1 cellular context compared by ENCODE assay signal in the genomic region with DNA sequence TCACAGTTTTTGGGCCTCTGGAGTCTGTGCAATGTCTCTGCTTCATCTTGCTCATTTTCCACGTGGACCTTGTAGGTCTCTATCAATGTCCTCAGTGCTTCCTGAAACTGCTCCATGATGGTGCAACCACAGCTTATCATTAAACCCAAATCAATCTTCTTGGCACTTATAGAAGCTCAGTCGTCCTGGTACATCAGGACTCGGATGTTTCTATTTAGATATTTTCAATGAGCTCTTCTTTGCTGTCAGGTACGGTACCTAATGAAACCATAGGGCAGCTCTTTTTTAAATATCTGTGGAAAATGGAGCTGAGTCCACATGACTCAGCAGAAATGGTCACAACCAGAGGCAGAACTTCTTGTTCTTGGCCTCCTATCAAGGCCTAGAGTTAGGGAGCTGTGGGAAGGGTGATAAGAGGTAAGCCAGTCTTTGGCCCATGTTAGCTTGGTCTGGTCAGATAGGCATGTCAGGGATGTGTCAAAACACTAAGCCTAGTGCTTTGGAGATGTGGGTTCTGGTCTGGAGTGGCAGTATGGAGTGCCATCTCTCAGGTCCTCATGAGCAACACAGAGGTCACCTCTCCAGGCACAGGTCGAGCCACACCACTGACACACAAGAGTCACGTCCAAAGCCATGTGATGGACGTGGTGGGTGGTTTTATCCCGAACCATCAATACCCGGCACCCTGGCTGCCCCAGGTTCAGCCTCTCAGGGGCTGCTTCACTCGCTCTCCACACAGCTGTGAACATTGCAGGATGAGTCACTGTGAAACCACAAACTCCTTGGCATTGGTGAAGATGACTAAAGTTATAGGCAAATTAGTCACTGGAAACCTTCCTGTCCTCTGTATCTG.
A peak's percentile ranks its signal among the peaks of the same experiment; 100 is the strongest.
TF ChIP-seq lines count a peak whose summit lies in the region.

No MANE protein-coding gene starts in this region.

TF ChIP-seq in IMR-90, 13 proteins besides CTCF, POLR2A, EP300 and RAD21 (continued from another document):
- TF ChIP-seq MAZ (IDR thresholded peaks at IDR 0.05; ENCODE audit: borderline replicate concordance, low read depth, low read length) (peak; percentile 26; the same call in 1 of the 2 replicates), MXI1 (IDR thresholded peaks at IDR 0.05; ENCODE audit: borderline replicate concordance, low read depth, low read length) (0 out of 2 replicates have a peak, but pooled peaks have one; percentile 7), BHLHE40 (IDR thresholded peaks at IDR 0.05; ENCODE audit: low read depth, low read length) (peak; percentile 74), FOS (IDR thresholded peaks at IDR 0.05; ENCODE audit: low read depth, low read length) (peak; percentile 99)
- TF ChIP-seq, protein P1, sequence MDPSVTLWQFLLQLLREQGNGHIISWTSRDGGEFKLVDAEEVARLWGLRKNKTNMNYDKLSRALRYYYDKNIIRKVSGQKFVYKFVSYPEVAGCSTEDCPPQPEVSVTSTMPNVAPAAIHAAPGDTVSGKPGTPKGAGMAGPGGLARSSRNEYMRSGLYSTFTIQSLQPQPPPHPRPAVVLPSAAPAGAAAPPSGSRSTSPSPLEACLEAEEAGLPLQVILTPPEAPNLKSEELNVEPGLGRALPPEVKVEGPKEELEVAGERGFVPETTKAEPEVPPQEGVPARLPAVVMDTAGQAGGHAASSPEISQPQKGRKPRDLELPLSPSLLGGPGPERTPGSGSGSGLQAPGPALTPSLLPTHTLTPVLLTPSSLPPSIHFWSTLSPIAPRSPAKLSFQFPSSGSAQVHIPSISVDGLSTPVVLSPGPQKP (IDR thresholded peaks at IDR 0.05; ENCODE audit: borderline replicate concordance, low read depth, low read length): no peak
- TF ChIP-seq, protein P2, sequence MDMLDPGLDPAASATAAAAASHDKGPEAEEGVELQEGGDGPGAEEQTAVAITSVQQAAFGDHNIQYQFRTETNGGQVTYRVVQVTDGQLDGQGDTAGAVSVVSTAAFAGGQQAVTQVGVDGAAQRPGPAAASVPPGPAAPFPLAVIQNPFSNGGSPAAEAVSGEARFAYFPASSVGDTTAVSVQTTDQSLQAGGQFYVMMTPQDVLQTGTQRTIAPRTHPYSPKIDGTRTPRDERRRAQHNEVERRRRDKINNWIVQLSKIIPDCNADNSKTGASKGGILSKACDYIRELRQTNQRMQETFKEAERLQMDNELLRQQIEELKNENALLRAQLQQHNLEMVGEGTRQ (IDR thresholded peaks at IDR 0.05; ENCODE audit: low read depth, low read length): no peak; the same call in 1 of the 2 replicates
